Comparison of ENCODE assay signal across 18 cellular contexts in genomic region chr3:141519587-141519986, GRCh38. TPM values are rescaled to one million over a fixed set of nuclear protein-coding genes. Genes with fewer than 3 reads are reported as not detected.
A peak's percentile ranks its signal among the peaks of the same experiment; 100 is the strongest.
DNase-seq lines count a peak whose midpoint lies in the region; ATAC-seq and TF ChIP-seq lines count a peak whose summit lies in the region.
"Had no signal": no experiment of that assay in that cellular context is flagged by ENCODE, and none has a peak within 500 bp of the region (broad histone marks: within the 10 kb centered on the region; RNA-seq: fewer than 3 reads in every experiment).

No MANE protein-coding gene starts in this region.

- no peak overlapping the region for H2AFZ ChIP-seq in MM.1S (ENCODE audit: low read length)

- H3K9me2 ChIP-seq in MM.1S (replicated peaks; ENCODE audit: insufficient read depth, low read length), result no peaks in the 10 kb centered on the region

- H3F3A ChIP-seq in MM.1S (ENCODE audit: insufficient read depth, low read length), result no peaks in the 10 kb centered on the region

- H3K9me3 Mint-ChIP-seq in activated CD4-positive, alpha-beta T cell treated with anti-CD3 and anti-CD28 coated beads, Interleukin-2, amount 10 ng/mL, durations not matched to agents 24 days and 14 days, result peaks cover 11% of the 10 kb centered on the region
- H3K9me3 Mint-ChIP-seq in CD4-positive, CD25-positive, alpha-beta regulatory T cell, result peaks cover 0 to 5% (median 0%) of the 10 kb centered on the region in 7 donors

- no peak overlapping the region for H3K9ac ChIP-seq in MM.1S (ENCODE audit: low read length)

- peaks cover 44% of the 10 kb centered on the region for H3K79me2 ChIP-seq in MM.1S (ENCODE audit: low read length)

- H3K27me3 Mint-ChIP-seq in activated CD4-positive, alpha-beta T cell treated with anti-CD3 and anti-CD28 coated beads, Interleukin-2, amount 10 ng/mL, durations not matched to agents 24 days and 14 days, result no peaks in the 10 kb centered on the region
- no peaks in the 10 kb centered on the region for H3K27me3 Mint-ChIP-seq in CD4-positive, CD25-positive, alpha-beta regulatory T cell

- no peak for TF ChIP-seq CTCF in MM.1S (IDR thresholded peaks at IDR 0.05; ENCODE audit: low read length)

- H3K4me2 ChIP-seq in MM.1S (ENCODE audit: low read depth, low read length), result 0 out of 2 replicates have a peak overlapping the region, but pooled peaks have one; percentile 5
- H3K4me2 ChIP-seq: A549 had no signal

- peak overlapping the region; percentile 55 for H3K27ac ChIP-seq in CD4-positive, CD25-positive, alpha-beta regulatory T cell (ENCODE audit: insufficient read depth, low read length, poor library complexity, severe bottlenecking)
- H3K27ac ChIP-seq in MM.1S (ENCODE audit: low read length), result no peak overlapping the region
- H3K27ac ChIP-seq: A549, HL-60 had no signal

- H3K36me3 ChIP-seq in CD4-positive, CD25-positive, alpha-beta regulatory T cell (ENCODE audit: control insufficient read depth, insufficient read depth, low read length), result peaks cover 66% of the 10 kb centered on the region
- H3K36me3 ChIP-seq in MM.1S (replicated peaks; ENCODE audit: insufficient read depth, low read length), result peaks cover 21% of the 10 kb centered on the region; the same call in 1 of the 2 replicates

- ATAC-seq in CD4-positive, CD25-positive, alpha-beta regulatory T cell (ENCODE audit: low read depth in 2 of 2), result no peak
- ATAC-seq in HG03354 (IDR thresholded peaks at IDR 0.05; ENCODE audit: poor library complexity, severe bottlenecking, unreplicated experiment) (no peak), GM19324 (IDR thresholded peaks at IDR 0.05; ENCODE audit: low FRiP score, unreplicated experiment) (no peak)
- ATAC-seq: A549, K562 had no signal

- H4K20me1 ChIP-seq in MM.1S (ENCODE audit: insufficient read depth, low read length), result no peaks in the 10 kb centered on the region

- peaks cover 79% of the 10 kb centered on the region for H3K36me3 Mint-ChIP-seq in activated CD4-positive, alpha-beta T cell treated with anti-CD3 and anti-CD28 coated beads, Interleukin-2, amount 10 ng/mL, durations not matched to agents 24 days and 14 days (ENCODE audit: low read depth)
- peaks cover 67% of the 10 kb centered on the region for H3K36me3 Mint-ChIP-seq in CD4-positive, CD25-positive, alpha-beta regulatory T cell

- intact Hi-C loops in activated CD4-positive, alpha-beta T cell treated with anti-CD3 and anti-CD28 coated beads, Interleukin-2, amount 10 ng/mL, durations not matched to agents 24 days and 14 days (cut with micrococcal nuclease), result no loop called here

- no peaks in the 10 kb centered on the region for H3K27me3 ChIP-seq in CD4-positive, CD25-positive, alpha-beta regulatory T cell (ENCODE audit: control insufficient read depth, insufficient read depth, low read length)
- H3K27me3 ChIP-seq in MM.1S (replicated peaks; ENCODE audit: insufficient read depth, low read length), result no peaks in the 10 kb centered on the region

- no peak overlapping the region for H3K4me3 Mint-ChIP-seq in activated CD4-positive, alpha-beta T cell treated with anti-CD3 and anti-CD28 coated beads, Interleukin-2, amount 10 ng/mL, durations not matched to agents 24 days and 14 days
- peak overlapping the region; percentile 35 to 84 (median 63) for H3K4me3 Mint-ChIP-seq in CD4-positive, CD25-positive, alpha-beta regulatory T cell
- H3K4me3 Mint-ChIP-seq: CD14-positive monocyte had no signal

- in situ Hi-C loops in ACHN (cut with HindIII; ENCODE audit: low pct_ligation_motif_present, low pct_unique_long_range_greater_than_20kb, low sequenced_read_pairs), result no loop called here

- H3K4me3 ChIP-seq in CD4-positive, CD25-positive, alpha-beta regulatory T cell (ENCODE audit: low read depth, low read length), result peak overlapping the region; percentile 68
- H3K4me3 ChIP-seq in MM.1S (ENCODE audit: low read length), result no peak overlapping the region
- H3K4me3 ChIP-seq: A549, K562 had no signal

- peaks cover 5 to 8% of the 10 kb centered on the region in 2 experiments for H3K9me3 ChIP-seq in CD4-positive, CD25-positive, alpha-beta regulatory T cell (ENCODE audit: control insufficient read depth in 2 of 2, low read length in 2 of 2)
- H3K9me3 ChIP-seq in MM.1S (replicated peaks; ENCODE audit: insufficient read depth, low read length), result no peaks in the 10 kb centered on the region
- H3K9me3 ChIP-seq: A549 had no signal

- peak overlapping the region; percentile 29 for H3K27ac Mint-ChIP-seq in activated CD4-positive, alpha-beta T cell treated with anti-CD3 and anti-CD28 coated beads, Interleukin-2, amount 10 ng/mL, durations not matched to agents 24 days and 14 days
- H3K27ac Mint-ChIP-seq in CD4-positive, CD25-positive, alpha-beta regulatory T cell, result peak overlapping the region; percentile 66 to 77 (median 74)

- DNase-seq in activated CD4-positive, alpha-beta T cell treated with anti-CD3 and anti-CD28 coated beads, Interleukin-2, amount 10 ng/mL, durations not matched to agents 24 days and 14 days, result peak; percentile 29
- no peak for DNase-seq in activated CD4-positive, alpha-beta T cell treated with anti-CD3 and anti-CD28 coated beads for 4 hours
- peak in 1 of 3 donors; percentile 25 for DNase-seq in CD4-positive, CD25-positive, alpha-beta regulatory T cell
- DNase-seq in MM.1S (no peak), fibroblast of peridontal ligament (ENCODE audit: extremely low read depth) (peak; percentile 18), ACHN (no peak)
- DNase-seq: DMS79 treated with DMSO at 0.1 percent for 48 hours, GDM1, NCI-H146, NCI-H2081 treated with DMSO at 0.1 percent for 48 hours, NCI-H524 treated with DMSO at 0.1 percent for 48 hours, RPMI8226 had no signal

- peaks cover 18% of the 10 kb centered on the region for H3K4me1 Mint-ChIP-seq in activated CD4-positive, alpha-beta T cell treated with anti-CD3 and anti-CD28 coated beads, Interleukin-2, amount 10 ng/mL, durations not matched to agents 24 days and 14 days
- peaks cover 35 to 76% (median 49%) of the 10 kb centered on the region in 4 donors for H3K4me1 Mint-ChIP-seq in CD4-positive, CD25-positive, alpha-beta regulatory T cell

- H3K4me1 ChIP-seq in CD4-positive, CD25-positive, alpha-beta regulatory T cell (ENCODE audit: control insufficient read depth, insufficient read depth, low read length, poor library complexity, severe bottlenecking), result peaks cover 32% of the 10 kb centered on the region
- H3K4me1 ChIP-seq in MM.1S (ENCODE audit: low read length), result peaks cover 12% of the 10 kb centered on the region
- H3K4me1 ChIP-seq: A549 had no signal

RNA-seq across cellular contexts. Expression of gene RASA2, which starts 32.8 kb away (rescaled TPM):
- total RNA-seq in activated CD4-positive, alpha-beta T cell treated with anti-CD3 and anti-CD28 coated beads, Interleukin-2, amount 10 ng/mL, durations not matched to agents 24 days and 14 days, result 28.0 and 30.2 TPM in 2 replicates
- 93.5 TPM for total RNA-seq in CD4-positive, CD25-positive, alpha-beta regulatory T cell
- polyA plus RNA-seq in CD4-positive, CD25-positive, alpha-beta regulatory T cell, result 10 to 100 TPM; 46.5 to 72.5 (median 56.6) TPM

Comparison
In these comparisons a context has a peak if more than half of its experiments do, and no peak if none do; other contexts are left out.
1. DNase-seq: peak in activated CD4-positive, alpha-beta T cell treated with anti-CD3 and anti-CD28 coated beads, Interleukin-2, amount 10 ng/mL, durations not matched to agents 24 days and 14 days (single experiment) and fibroblast of peridontal ligament (single experiment); none in activated CD4-positive, alpha-beta T cell treated with anti-CD3 and anti-CD28 coated beads for 4 hours (0 of 2), MM.1S (single experiment) and ACHN (single experiment).